In the genomic region with DNA sequence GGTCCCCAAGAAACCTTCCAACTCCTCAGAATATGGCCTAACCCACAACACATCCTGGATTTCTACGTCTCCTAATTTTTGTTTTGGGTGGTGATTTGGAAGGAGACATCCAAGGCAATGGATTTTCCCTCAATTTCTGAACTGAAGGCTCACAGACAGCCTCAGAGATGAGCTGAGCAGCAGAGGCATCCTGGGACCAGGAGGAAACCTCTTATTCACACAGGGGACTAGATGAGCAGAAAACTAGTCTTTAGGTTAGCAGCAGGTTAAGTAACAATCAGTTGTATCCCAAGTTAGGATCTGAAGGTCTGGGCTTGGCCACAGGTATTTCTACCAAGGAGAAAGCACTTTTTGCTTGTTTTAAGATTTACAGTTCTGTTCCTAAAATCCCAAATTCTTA, we compare ENCODE assay signal across 22 cellular contexts. TPM values are rescaled to one million over a fixed set of nuclear protein-coding genes. Genes with fewer than 3 reads are reported as not detected.
A peak's percentile ranks its signal among the peaks of the same experiment; 100 is the strongest.
DNase-seq lines count a peak whose midpoint lies in the region; ATAC-seq, FAIRE-seq and TF ChIP-seq lines count a peak whose summit lies in the region.
"Had no signal": no experiment of that assay in that cellular context is flagged by ENCODE, and none has a peak within 500 bp of the region (broad histone marks: within the 10 kb centered on the region; RNA-seq: fewer than 3 reads in every experiment).

No MANE protein-coding gene starts in this region.

- no peak for TF ChIP-seq POLR2A in IMR-90 (IDR thresholded peaks at IDR 0.05; ENCODE audit: low read depth, low read length)

- no peak for TF ChIP-seq RAD21 in IMR-90 (IDR thresholded peaks at IDR 0.05; ENCODE audit: low read length)

- H3K9me3 ChIP-seq in IMR-90 (ENCODE audit: control insufficient read depth, insufficient read depth, low read length) (no peaks in the 10 kb centered on the region), keratinocyte (ENCODE audit: control insufficient read depth, low read depth, low read length) (no peaks in the 10 kb centered on the region), subcutaneous abdominal adipose tissue (ENCODE audit: control insufficient read depth in 5 of 5, low read length in 5 of 5) (no peaks in the 10 kb centered on the region)
- H3K9me3 ChIP-seq: MG63, Peyer's patch, SK-N-SH had no signal

- H4K20me1 ChIP-seq in IMR-90 (ENCODE audit: insufficient read depth, low read length) (no peaks in the 10 kb centered on the region; the same call in 1 of the 2 replicates), keratinocyte (ENCODE audit: control insufficient read depth, extremely low read depth, insufficient read depth, low read length) (no peaks in the 10 kb centered on the region)

- peak overlapping the region; percentile 68 for H3K23ac ChIP-seq in IMR-90 (ENCODE audit: low read depth, low read length)

- H3K14ac ChIP-seq in IMR-90 (replicated peaks; ENCODE audit: low read depth, low read length) = peak overlapping the region; percentile 61

- POLR2A ChIA-PET in IMR-90 (lab: Charles Lee; ENCODE audit: unreplicated experiment) = interaction anchor here (0.6 kb wide), 1 partner anchor 27 kb away, joined by 3 read pairs; no protein-coding TSS in a partner anchor

- peaks cover 0 to 3% of the 10 kb centered on the region in 2 experiments; a peak in 1 of 4 replicates for H3K79me1 ChIP-seq in IMR-90 (ENCODE audit: low read depth in 1 of 2, low read length in 2 of 2)

- intact Hi-C loops in IMR-90 (cut with micrococcal nuclease) = loop anchor here (2.0 kb wide), 1 partner anchor 297 kb away; no protein-coding TSS in a partner anchor

- no TSS peak for BruUV-seq in IMR-90 (replicated peaks; lab: Mats Ljungman, UMichigan)

- H3K4me2 ChIP-seq in IMR-90 (ENCODE audit: low read depth, low read length) (peak overlapping the region; percentile 72), keratinocyte (ENCODE audit: control insufficient read depth, extremely low read depth, insufficient read depth, low read depth, low read length) (no peak overlapping the region)
- H3K4me2 ChIP-seq: GM23338, SK-N-SH had no signal

- H2BK20ac ChIP-seq in IMR-90 (ENCODE audit: low read depth, low read length) = peak overlapping the region; percentile 92

- H3K36me3 ChIP-seq in IMR-90 (ENCODE audit: control insufficient read depth, insufficient read depth, low read length) = peaks cover 15% of the 10 kb centered on the region
- H3K36me3 ChIP-seq in brain microvascular endothelial cell (replicated peaks) = no peaks in the 10 kb centered on the region
- H3K36me3 ChIP-seq in keratinocyte (ENCODE audit: control insufficient read depth in 2 of 2, extremely low read depth in 1 of 2, insufficient read depth in 2 of 2, low read length in 2 of 2) = peaks cover 10 to 11% of the 10 kb centered on the region in 2 experiments
- H3K36me3 ChIP-seq in subcutaneous abdominal adipose tissue (ENCODE audit: control insufficient read depth in 5 of 5, insufficient read depth in 5 of 5, low read length in 5 of 5) = peaks cover 20 to 35% (median 33%) of the 10 kb centered on the region in 5 donors
- H3K36me3 ChIP-seq: MG63 had no signal

- H3K9ac ChIP-seq in IMR-90 (ENCODE audit: low read depth, low read length) = peak overlapping the region; percentile 10
- H3K9ac ChIP-seq in keratinocyte (ENCODE audit: control insufficient read depth, extremely low read depth, insufficient read depth, low read length) = no peak overlapping the region
- no peak overlapping the region for H3K9ac ChIP-seq in subcutaneous abdominal adipose tissue (ENCODE audit: low read length in 5 of 5)
- H3K9ac ChIP-seq: SK-N-SH had no signal

- H2BK5ac ChIP-seq in IMR-90 (ENCODE audit: low read depth, low read length, poor library complexity, severe bottlenecking) = peak overlapping the region; percentile 76

- peak overlapping the region; percentile 100 for H3K18ac ChIP-seq in IMR-90 (ENCODE audit: low read depth, low read length)

- in situ Hi-C loops in IMR-90 (cut with MboI; ENCODE audit: low sequenced_read_pairs) (loop anchor here (5.0 kb wide), 3 partner anchors 51 to 226 kb away; partner anchors contain the start of gene GCLC), brain microvascular endothelial cell (cut with HindIII; ENCODE audit: low pct_ligation_motif_present, low sequenced_read_pairs) (loop anchor here (25.0 kb wide), 1 partner anchor 166 kb away; the partner anchor contains the start of gene KLHL31)

- H3K79me2 ChIP-seq in keratinocyte (ENCODE audit: control insufficient read depth, insufficient read depth, low read length) = no peaks in the 10 kb centered on the region

- peak overlapping the region; percentile 81 for H3K27ac ChIP-seq in IMR-90 (ENCODE audit: insufficient read depth, low read length)
- H3K27ac ChIP-seq in brain microvascular endothelial cell = peak overlapping the region; percentile 19
- no peak overlapping the region for H3K27ac ChIP-seq in keratinocyte (ENCODE audit: control insufficient read depth, insufficient read depth, low read length)
- peak overlapping the region; percentile 24 for H3K27ac ChIP-seq in subcutaneous abdominal adipose tissue (ENCODE audit: low read depth, low read length)
- H3K27ac ChIP-seq: Peyer's patch had no signal

- H3K4me3 ChIP-seq in IMR-90 (ENCODE audit: insufficient read depth, low read depth, low read length) = no peak overlapping the region
- H3K4me3 ChIP-seq in brain microvascular endothelial cell (ENCODE audit: low read depth, low read length) = no peak overlapping the region
- no peak overlapping the region for H3K4me3 ChIP-seq in keratinocyte (ENCODE audit: control insufficient read depth in 2 of 3, extremely low read depth in 1 of 3, insufficient read depth in 2 of 3, low read depth in 1 of 3, low read length in 3 of 3)
- H3K4me3 ChIP-seq in subcutaneous abdominal adipose tissue (ENCODE audit: low read depth in 1 of 5, low read length in 5 of 5) = no peak overlapping the region
- H3K4me3 ChIP-seq: GM12878, GM23338, MG63, Peyer's patch had no signal

- no peak overlapping the region for H2AK9ac ChIP-seq in IMR-90 (replicated peaks; ENCODE audit: low read depth, low read length, poor library complexity)

- peak overlapping the region; percentile 83 for H3K4ac ChIP-seq in IMR-90 (ENCODE audit: low read depth, low read length)

- DNase-seq in IMR-90 = no peak
- DNase-seq in brain microvascular endothelial cell = no peak
- DNase-seq in keratinocyte (ENCODE audit: low read depth, low spot score) = no peak
- no peak for DNase-seq in glomerular visceral epithelial cell (ENCODE audit: extremely low spot score)
- DNase-seq: CD8-positive, alpha-beta T cell; DND-41; GDM1; NCI-H1092; NCI-H146; NCI-H2081; NCI-H510A treated with DMSO at 0.1 percent for 48 hours; Peyer's patch; Right ventricle myocardium superior; SK-N-SH had no signal

- no CpG with 5 or more reads among the region's 1 CpG for WGBS in IMR-90 (ENCODE audit: extremely low coverage in 2 of 2, insufficient read length in 1 of 2), 2 experiments

- H3K56ac ChIP-seq in IMR-90 (ENCODE audit: extremely low read depth, insufficient read depth, low read length) = peak overlapping the region; percentile 90

- peak overlapping the region; percentile 94 for H2BK120ac ChIP-seq in IMR-90 (ENCODE audit: low read depth, low read length)

- CTCF ChIA-PET in IMR-90 (lab: Yijun Ruan, JAX) = interaction anchor here (0.6 to 1.8 kb wide), 9 partner anchors 17 to 1088 kb away, joined by 3 to 7 read pairs (median 4); partner anchors contain the start of gene GCLC

- no peak for TF ChIP-seq CTCF in IMR-90 (conservative IDR thresholded peaks at IDR 0.05; ENCODE audit: low read depth, low read length)
- no peak for TF ChIP-seq CTCF in brain microvascular endothelial cell (IDR thresholded peaks at IDR 0.05; ENCODE audit: low read depth, low read length, missing control alignments)
- TF ChIP-seq CTCF in keratinocyte (optimal IDR thresholded peaks at IDR 0.05 in 1 of 3, IDR thresholded peaks at IDR 0.05 in 1 of 3, conservative IDR thresholded peaks at IDR 0.05 in 1 of 3; ENCODE audit: extremely low read depth in 1 of 3, insufficient read depth in 2 of 3, low read length in 3 of 3) = no peak

- dilution Hi-C loops in IMR-90 (cut with HindIII; ENCODE audit: low sequenced_read_pairs, unreplicated experiment) = no loop called here
- dilution Hi-C loops in keratinocyte (cut with MboI; ENCODE audit: extremely low pct_ligation_motif_present, low sequenced_read_pairs) = no loop called here

- peak; percentile 32 for FAIRE-seq in keratinocyte (lab: Jason Lieb, UNC)
- FAIRE-seq: GM12878, GM18507 had no signal

- H3K27me3 ChIP-seq in IMR-90 (ENCODE audit: control insufficient read depth, insufficient read depth, low read length) (no peaks in the 10 kb centered on the region), brain microvascular endothelial cell (replicated peaks) (no peaks in the 10 kb centered on the region), keratinocyte (ENCODE audit: control insufficient read depth, extremely low read depth, insufficient read depth, low read length) (no peaks in the 10 kb centered on the region), subcutaneous abdominal adipose tissue (ENCODE audit: control insufficient read depth in 5 of 5, insufficient read depth in 4 of 5, low read length in 5 of 5) (no peaks in the 10 kb centered on the region)
- H3K27me3 ChIP-seq: MG63, Peyer's patch had no signal

- no peak for ATAC-seq in IMR-90 (ENCODE audit: low read depth)
- no peak for ATAC-seq in HG02678 (IDR thresholded peaks at IDR 0.05; ENCODE audit: unreplicated experiment)
- ATAC-seq in GM19035 (IDR thresholded peaks at IDR 0.05; ENCODE audit: unreplicated experiment) = no peak
- ATAC-seq: CD8-positive, alpha-beta T cell; GM12878; GM23338; HCT116 had no signal

- peak overlapping the region; percentile 71 for H2BK15ac ChIP-seq in IMR-90 (ENCODE audit: low read depth, low read length)

- H4K91ac ChIP-seq in IMR-90 (ENCODE audit: insufficient read depth, low read depth, low read length) = peak overlapping the region; percentile 91

- H2AK5ac ChIP-seq in IMR-90 (ENCODE audit: low read depth, low read length) = peak overlapping the region; percentile 80

- H4K5ac ChIP-seq in IMR-90 (ENCODE audit: low read depth, low read length) = peak overlapping the region; percentile 99

- H3K9me1 ChIP-seq in IMR-90 (ENCODE audit: insufficient read depth, low read length) (peaks cover 18% of the 10 kb centered on the region), keratinocyte (ENCODE audit: control insufficient read depth, extremely low read depth, insufficient read depth, low read length) (peaks cover 2% of the 10 kb centered on the region)

- peaks cover 27% of the 10 kb centered on the region for H3K4me1 ChIP-seq in IMR-90 (ENCODE audit: control insufficient read depth, insufficient read depth, low read length)
- H3K4me1 ChIP-seq in keratinocyte (ENCODE audit: control insufficient read depth, extremely low read depth, insufficient read depth, low read length) = peaks cover 33% of the 10 kb centered on the region
- H3K4me1 ChIP-seq in subcutaneous abdominal adipose tissue (ENCODE audit: control insufficient read depth in 5 of 5, insufficient read depth in 5 of 5, low read length in 5 of 5) = peaks cover 0 to 9% (median 4%) of the 10 kb centered on the region in 5 donors

- H4K8ac ChIP-seq in IMR-90 (ENCODE audit: low read depth in 2 of 2, low read length in 2 of 2) = peak overlapping the region; percentile 70 to 82

- no peak overlapping the region for H2AFZ ChIP-seq in IMR-90 (replicated peaks; ENCODE audit: low read length, poor library complexity)
- no peak overlapping the region for H2AFZ ChIP-seq in keratinocyte (ENCODE audit: control insufficient read depth, low read length)
- H2AFZ ChIP-seq: GM23338 had no signal

RNA-seq across cellular contexts. Expression of gene GCLC, which starts 48.8 kb away (rescaled TPM):
- 20.8 and 24.2 TPM in 2 replicates for total RNA-seq in IMR-90 (2012; rRNA removed)
- 10.0 and 14.2 TPM in 2 replicates for polyA plus RNA-seq in IMR-90 (2012; rRNA removed)
- 2.5 and 2.8 TPM in 2 replicates for polyA plus RNA-seq in IMR-90 (2012; cell fraction: cytosol; rRNA removed)
- 4.8 and 35.5 TPM in 2 replicates for polyA plus RNA-seq in IMR-90 (2012; cell fraction: nucleus; rRNA removed; ENCODE audit: low replicate concordance)
- 48.9 to 110 TPM (median 73.2 TPM) in 3 replicates for polyA plus RNA-seq in keratinocyte
- polyA plus RNA-seq in keratinocyte (2011; ENCODE audit: low read depth) = 509 TPM
- polyA plus RNA-seq in keratinocyte (2011; cell fraction: cytosol; rRNA removed) = 59.8 and 126 TPM in 2 replicates
- 231 and 232 TPM in 2 replicates for polyA plus RNA-seq in keratinocyte (2011; cell fraction: nucleus; rRNA removed)
- 39.6 and 81.5 TPM in 2 replicates for polyA plus RNA-seq in keratinocyte (2012; ENCODE audit: low replicate concordance)
- polyA minus RNA-seq in keratinocyte = 23.2 to 126 TPM (median 125 TPM) in 3 replicates
- 57.6 TPM for polyA minus RNA-seq in keratinocyte (2011; cell fraction: cytosol; rRNA and poly(A)+ RNA removed)
- polyA minus RNA-seq in keratinocyte (2011; cell fraction: nucleus; rRNA and poly(A)+ RNA removed) = 78.8 and 209 TPM in 2 replicates
